Comparison of ENCODE assay signal across 20 cellular contexts in the genomic region with DNA sequence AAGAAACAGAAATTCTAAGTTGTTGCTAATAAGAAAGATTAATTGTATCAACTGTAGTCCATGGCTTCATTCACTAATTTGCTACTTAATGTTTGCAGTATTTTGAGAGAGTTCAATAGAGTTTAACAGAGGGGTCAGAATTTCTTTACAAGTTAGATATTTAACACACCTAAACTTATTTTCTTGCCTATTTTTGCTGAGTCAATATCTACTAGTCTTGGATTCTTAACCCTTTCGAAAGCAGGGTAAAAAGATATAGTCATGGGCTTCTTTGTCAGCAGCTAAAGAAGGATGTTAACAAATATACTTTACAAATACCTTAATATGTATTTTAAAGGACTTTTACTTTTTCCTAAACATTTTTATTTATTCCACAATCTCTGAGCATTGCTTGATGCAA.
DNase-seq lines count a peak whose midpoint lies in the region; ATAC-seq, FAIRE-seq and TF ChIP-seq lines count a peak whose summit lies in the region.
"Had no signal": no experiment of that assay in that cellular context is flagged by ENCODE, and none has a peak within 500 bp of the region (broad histone marks: within the 10 kb centered on the region; RNA-seq: fewer than 3 reads in every experiment).

No MANE protein-coding gene starts in this region.

- H3K9ac ChIP-seq in IMR-90 (ENCODE audit: low read depth, low read length) (no peak overlapping the region), K562 (ENCODE audit: insufficient read depth in 1 of 2, low read depth in 2 of 2, low read length in 2 of 2) (no peak overlapping the region)
- H3K9ac ChIP-seq: BLaER1 treated with 17β-estradiol and CSF1 and Interleukin-3, amounts not matched to agents 10 nM and 100 nM had no signal

- no peak overlapping the region for H2BK5ac ChIP-seq in IMR-90 (ENCODE audit: low read depth, low read length, poor library complexity, severe bottlenecking)

- H2AK5ac ChIP-seq in IMR-90 (ENCODE audit: low read depth, low read length), result no peak overlapping the region

- no peaks in the 10 kb centered on the region for H3K79me2 ChIP-seq in K562 (ENCODE audit: control insufficient read depth, insufficient read depth, low read length)

- dilution Hi-C loops in IMR-90 (cut with HindIII; ENCODE audit: low sequenced_read_pairs, unreplicated experiment), result no loop called here

- no peaks in the 10 kb centered on the region for H3K9me3 ChIP-seq in A549
- no peaks in the 10 kb centered on the region for H3K9me3 ChIP-seq in IMR-90 (ENCODE audit: control insufficient read depth, insufficient read depth, low read length)
- H3K9me3 ChIP-seq in K562 (replicated peaks; ENCODE audit: control insufficient read depth, insufficient read depth, low read depth, low read length), result no peaks in the 10 kb centered on the region
- H3K9me3 ChIP-seq in WERI-Rb-1 (ENCODE audit: severe bottlenecking), result no peaks in the 10 kb centered on the region
- H3K9me3 ChIP-seq: BLaER1 treated with 17β-estradiol and CSF1 and Interleukin-3, amounts not matched to agents 10 nM and 100 nM; Caco-2 had no signal

- H3K4ac ChIP-seq in IMR-90 (ENCODE audit: low read depth, low read length), result no peak overlapping the region

- TF ChIP-seq RAD21 in A549 (conservative IDR thresholded peaks at IDR 0.05 in 1 of 2, IDR thresholded peaks at IDR 0.05 in 1 of 2) (no peak), IMR-90 (IDR thresholded peaks at IDR 0.05; ENCODE audit: low read length) (no peak), K562 (CRISPR knock-in tag; conservative IDR thresholded peaks at IDR 0.05 in 1 of 2, IDR thresholded peaks at IDR 0.05 in 1 of 2) (no peak)

- H4K8ac ChIP-seq in IMR-90 (ENCODE audit: low read depth in 2 of 2, low read length in 2 of 2), result no peak overlapping the region

- H3K14ac ChIP-seq in IMR-90 (replicated peaks; ENCODE audit: low read depth, low read length), result no peak overlapping the region

- H3K4me2 ChIP-seq in A549 (no peak overlapping the region), IMR-90 (ENCODE audit: low read depth, low read length) (no peak overlapping the region), K562 (ENCODE audit: insufficient read depth, low read length) (no peak overlapping the region)
- H3K4me2 ChIP-seq: BLaER1 treated with 17β-estradiol and CSF1 and Interleukin-3, amounts not matched to agents 10 nM and 100 nM had no signal

- H3K18ac ChIP-seq in IMR-90 (ENCODE audit: low read depth, low read length), result no peak overlapping the region

- in situ Hi-C loops in IMR-90 (cut with MboI; ENCODE audit: low sequenced_read_pairs), result no loop called here
- in situ Hi-C loops in K562 (cut with MboI), result no loop called here

- no peak overlapping the region for H2BK15ac ChIP-seq in IMR-90 (ENCODE audit: low read depth, low read length)

- no peaks in the 10 kb centered on the region for H3K79me1 ChIP-seq in IMR-90 (ENCODE audit: low read depth in 1 of 2, low read length in 2 of 2)

- H3K27me3 ChIP-seq in IMR-90 (ENCODE audit: control insufficient read depth, insufficient read depth, low read length) (no peaks in the 10 kb centered on the region), K562 (ENCODE audit: control insufficient read depth in 2 of 2, insufficient read depth in 2 of 2, low read length in 2 of 2) (no peaks in the 10 kb centered on the region), WERI-Rb-1 (ENCODE audit: insufficient read depth, low read depth, severe bottlenecking) (no peaks in the 10 kb centered on the region)
- H3K27me3 ChIP-seq: BLaER1 treated with 17β-estradiol and CSF1 and Interleukin-3, amounts not matched to agents 10 nM and 100 nM had no signal

- intact Hi-C loops in IMR-90 (cut with micrococcal nuclease), result no loop called here
- intact Hi-C loops in K562 (cut with micrococcal nuclease), result no loop called here

- no peaks in the 10 kb centered on the region for H4K20me1 ChIP-seq in IMR-90 (ENCODE audit: insufficient read depth, low read length)
- no peaks in the 10 kb centered on the region for H4K20me1 ChIP-seq in K562 (replicated peaks; ENCODE audit: control insufficient read depth, insufficient read depth, low read length)
- H4K20me1 ChIP-seq: BLaER1 treated with 17β-estradiol and CSF1 and Interleukin-3, amounts not matched to agents 10 nM and 100 nM had no signal

- H3K36me3 ChIP-seq in IMR-90 (ENCODE audit: control insufficient read depth, insufficient read depth, low read length) (no peaks in the 10 kb centered on the region), K562 (ENCODE audit: control insufficient read depth, insufficient read depth, low read length) (no peaks in the 10 kb centered on the region), WERI-Rb-1 (no peaks in the 10 kb centered on the region)
- H3K36me3 ChIP-seq: BLaER1 treated with 17β-estradiol and CSF1 and Interleukin-3, amounts not matched to agents 10 nM and 100 nM had no signal

- TF ChIP-seq POLR2A in A549 (IDR thresholded peaks at IDR 0.05; ENCODE audit: low read length) (no peak), IMR-90 (IDR thresholded peaks at IDR 0.05; ENCODE audit: low read depth, low read length) (no peak), K562 (conservative IDR thresholded peaks at IDR 0.05) (no peak)

- H3K4me3 ChIP-seq in A549 (no peak overlapping the region), IMR-90 (ENCODE audit: insufficient read depth, low read depth, low read length) (no peak overlapping the region), K562 (no peak overlapping the region), WERI-Rb-1 (ENCODE audit: low read depth, low read length) (no peak overlapping the region)
- H3K4me3 ChIP-seq: BLaER1 treated with 17β-estradiol and CSF1 and Interleukin-3, amounts not matched to agents 10 nM and 100 nM had no signal

- FAIRE-seq in A549 (lab: Jason Lieb, UNC) (no peak), K562 (lab: Jason Lieb, UNC) (no peak)
- FAIRE-seq: A204.1, D721Med, G401.6, GM12891, GM19239 had no signal

- POLR2A ChIA-PET in A549 (lab: Yijun Ruan, JAX) (no interaction called here), IMR-90 (lab: Charles Lee; ENCODE audit: unreplicated experiment) (no interaction called here), K562 (lab: Yijun Ruan, JAX) (no interaction called here)

- no peak overlapping the region for H3K27ac ChIP-seq in A549
- H3K27ac ChIP-seq in IMR-90 (ENCODE audit: insufficient read depth, low read length), result no peak overlapping the region
- H3K27ac ChIP-seq in K562 (ENCODE audit: extremely low read depth, low read depth, low read length), result no peak overlapping the region
- no peak overlapping the region for H3K27ac ChIP-seq in WERI-Rb-1
- H3K27ac ChIP-seq: BLaER1 treated with 17β-estradiol and CSF1 and Interleukin-3, amounts not matched to agents 10 nM and 100 nM; C4-2B had no signal

- no TSS peak for BruUV-seq in IMR-90 (replicated peaks; lab: Mats Ljungman, UMichigan)
- BruUV-seq in K562 (replicated peaks; lab: Mats Ljungman, UMichigan), result no TSS peak

- no peak overlapping the region for H2AK9ac ChIP-seq in IMR-90 (replicated peaks; ENCODE audit: low read depth, low read length, poor library complexity)

- H2BK20ac ChIP-seq in IMR-90 (ENCODE audit: low read depth, low read length), result no peak overlapping the region

- no peak for TF ChIP-seq CTCF in A549 (IDR thresholded peaks at IDR 0.05)
- TF ChIP-seq CTCF in IMR-90 (conservative IDR thresholded peaks at IDR 0.05; ENCODE audit: low read depth, low read length), result no peak
- no peak for TF ChIP-seq CTCF in K562 (IDR thresholded peaks at IDR 0.05 in 2 of 3, conservative IDR thresholded peaks at IDR 0.05 in 1 of 3; ENCODE audit: insufficient read depth in 2 of 3, low read depth in 1 of 3, low read length in 3 of 3)
- no peak for TF ChIP-seq CTCF in WERI-Rb-1 (IDR thresholded peaks at IDR 0.05; ENCODE audit: low read depth, low read length)

- H4K91ac ChIP-seq in IMR-90 (ENCODE audit: insufficient read depth, low read depth, low read length), result no peak overlapping the region

- no peak overlapping the region for H3K23ac ChIP-seq in IMR-90 (ENCODE audit: low read depth, low read length)

- no peaks in the 10 kb centered on the region for H3K4me1 ChIP-seq in A549
- H3K4me1 ChIP-seq in IMR-90 (ENCODE audit: control insufficient read depth, insufficient read depth, low read length), result no peaks in the 10 kb centered on the region
- no peaks in the 10 kb centered on the region for H3K4me1 ChIP-seq in K562 (replicated peaks in 1 of 2; ENCODE audit: control insufficient read depth in 2 of 2, insufficient read depth in 2 of 2, low read length in 2 of 2)
- H3K4me1 ChIP-seq: BLaER1 treated with 17β-estradiol and CSF1 and Interleukin-3, amounts not matched to agents 10 nM and 100 nM; Caco-2 had no signal

- H4K5ac ChIP-seq in IMR-90 (ENCODE audit: low read depth, low read length), result no peak overlapping the region

- no peak overlapping the region for H2BK120ac ChIP-seq in IMR-90 (ENCODE audit: low read depth, low read length)

- ATAC-seq in A549 (no peak), IMR-90 (ENCODE audit: low read depth) (no peak), K562 (no peak)
- ATAC-seq: CD8-positive, alpha-beta T cell had no signal

- H2AFZ ChIP-seq in IMR-90 (replicated peaks; ENCODE audit: low read length, poor library complexity) (no peak overlapping the region), K562 (ENCODE audit: low read depth, low read length) (no peak overlapping the region)

- no peak overlapping the region for H3K56ac ChIP-seq in IMR-90 (ENCODE audit: extremely low read depth, insufficient read depth, low read length)

- DNase-seq in A549 (ENCODE audit: low read depth in 1 of 2, low spot score in 1 of 2), result no peak
- no peak for DNase-seq in IMR-90
- DNase-seq in K562 (ENCODE audit: extremely low read depth in 1 of 4, low spot score in 3 of 4), result no peak
- no peak for DNase-seq in HT-29 (ENCODE audit: low spot score)
- DNase-seq in WERI-Rb-1, result no peak
- DNase-seq: 8988T; AML-193; Caco-2; Calu3; CD4-positive, alpha-beta T cell; CD8-positive, alpha-beta T cell; DMS79 treated with DMSO at 0.1 percent for 48 hours; GF-D8 had no signal

- H3K9me1 ChIP-seq in IMR-90 (ENCODE audit: insufficient read depth, low read length) (no peaks in the 10 kb centered on the region), K562 (ENCODE audit: control insufficient read depth, insufficient read depth, low read length) (no peaks in the 10 kb centered on the region)

- TF ChIP-seq EP300 in A549 (IDR thresholded peaks at IDR 0.05) (no peak), K562 (IDR thresholded peaks at IDR 0.05; ENCODE audit: low read length) (no peak)

- CTCF ChIA-PET in A549 (lab: Yijun Ruan, JAX) (interaction anchor here (1.2 kb wide), 1 partner anchor 36 kb away, joined by 3 read pairs; no protein-coding TSS in a partner anchor), IMR-90 (lab: Yijun Ruan, JAX) (no interaction called here), K562 (lab: Yijun Ruan, JAX; ENCODE audit: low intra/inter-chr PET ratio) (no interaction called here)

- 92% methylated on average over 1 of the region's 1 CpG for WGBS in A549 (ENCODE audit: missing lambda C conversion rate)
- WGBS in IMR-90 (ENCODE audit: extremely low coverage in 2 of 2, insufficient read length in 1 of 2), 2 experiments, result no CpG with 5 or more reads among the region's 1 CpG
- 0% methylated on average over 1 of the region's 1 CpG for WGBS in K562 (ENCODE audit: insufficient coverage, low coverage, missing lambda C conversion rate)

TF ChIP-seq in A549, 52 proteins besides CTCF, POLR2A, EP300 and RAD21 (continues in another document):
- TF ChIP-seq MAFK (IDR thresholded peaks at IDR 0.05; ENCODE audit: partially characterized antibody), result peak; percentile 52

TF ChIP-seq in K562, 482 proteins besides CTCF, POLR2A, EP300 and RAD21:
- TF ChIP-seq ZNF316 (IDR thresholded peaks at IDR 0.05) (peak; percentile 54), HLTF (IDR thresholded peaks at IDR 0.05) (no peak), ZNF644 (tag; IDR thresholded peaks at IDR 0.05; ENCODE audit: low read depth) (no peak)

Comparison
In these comparisons a context has a peak if more than half of its experiments do, and no peak if none do; other contexts are left out.
1. Of the 35 proteins assayed by ChIP-seq in both K562 and A549: peak only in K562: none; only in A549: MAFK; in both: none; in neither: 34.